26 cellular contexts compared by ENCODE assay signal in genomic region chr2:31853521-31853920, GRCh38.
"Had no signal": no experiment of that assay in that cellular context is flagged by ENCODE, and none has a peak within 500 bp of the region (broad histone marks: within the 10 kb centered on the region; RNA-seq: fewer than 3 reads in every experiment).

No MANE protein-coding gene starts in this region.

- H3K27ac ChIP-seq: colonic mucosa, epithelial cell of prostate, esophagus squamous epithelium, gastrocnemius medialis, heart right ventricle, left lung, lower lobe of right lung had no signal

- FAIRE-seq: endometrium, islet of Langerhans, keratinocyte had no signal

- ATAC-seq: effector memory CD8-positive, alpha-beta T cell; esophagus mucosa; gastrocnemius medialis; heart right ventricle; left cardiac atrium; left lung; left ventricle myocardium superior; lower lobe of right lung; naive thymus-derived CD4-positive, alpha-beta T cell had no signal

- H3K4me1 ChIP-seq: colonic mucosa, esophagus squamous epithelium, gastrocnemius medialis, heart right ventricle, left lung, lower lobe of right lung had no signal

- H3K27me3 ChIP-seq: colonic mucosa, esophagus squamous epithelium, gastrocnemius medialis, heart right ventricle, left lung had no signal

- H3K9me3 ChIP-seq: colonic mucosa, esophagus squamous epithelium, gastrocnemius medialis, heart right ventricle, left lung, lower lobe of right lung had no signal

- H3K36me3 ChIP-seq: colonic mucosa, esophagus squamous epithelium, gastrocnemius medialis, lower lobe of right lung had no signal

- H3K4me3 ChIP-seq: colonic mucosa, esophagus squamous epithelium, gastrocnemius medialis, heart right ventricle, left lung, lower lobe of right lung had no signal

- DNase-seq: colonic mucosa; cortex of kidney; effector CD8-positive, alpha-beta T cell; effector memory CD8-positive, alpha-beta T cell; endodermal cell; erythroblast; esophagus squamous epithelium; foreskin fibroblast; foreskin melanocyte; gastrocnemius medialis; glutamatergic neuron; head of caudate nucleus; heart right ventricle; hippocampal formation; left cardiac atrium; left lung; left ventricle myocardium superior; lower lobe of right lung; mesendoderm; midbrain; naive thymus-derived CD4-positive, alpha-beta T cell had no signal
